ENCODE assay signal across 1 cellular context in the genomic region with DNA sequence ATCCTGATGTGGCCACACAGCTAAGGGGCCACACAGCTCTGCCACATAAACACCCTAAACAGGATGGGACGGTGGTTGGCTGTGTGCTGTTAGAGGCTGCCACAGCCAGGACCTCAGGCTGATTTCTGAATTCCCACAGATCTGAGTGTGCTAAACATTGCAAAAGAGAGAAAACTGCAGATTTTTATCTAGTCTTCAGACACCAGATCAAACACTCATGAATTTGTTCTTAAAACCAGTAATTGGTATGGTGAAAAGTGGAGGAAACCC.
TF ChIP-seq lines count a peak whose summit lies in the region.

No MANE protein-coding gene starts in this region.

TF ChIP-seq in WTC11, 78 proteins besides CTCF, POLR2A, EP300 and RAD21:
- TF ChIP-seq ZNF671 (CRISPR knock-in tag; IDR thresholded peaks at IDR 0.05) (no peak), IRF2 (CRISPR knock-in tag; IDR thresholded peaks at IDR 0.05; ENCODE audit: borderline replicate concordance, low read depth) (no peak), FOXP1 (CRISPR knock-in tag; IDR thresholded peaks at IDR 0.05; ENCODE audit: borderline replicate concordance) (no peak), AFF4 (CRISPR knock-in tag; IDR thresholded peaks at IDR 0.05; ENCODE audit: borderline replicate concordance) (no peak), ZBTB43 (CRISPR knock-in tag; IDR thresholded peaks at IDR 0.05) (no peak), ZNF263 (CRISPR knock-in tag; IDR thresholded peaks at IDR 0.05; ENCODE audit: low read depth) (no peak), ZBTB21 (CRISPR knock-in tag; IDR thresholded peaks at IDR 0.05; ENCODE audit: borderline replicate concordance) (no peak), ZNF423 (CRISPR knock-in tag; IDR thresholded peaks at IDR 0.05) (no peak), RORB (CRISPR knock-in tag; IDR thresholded peaks at IDR 0.05) (no peak), GRHL2 (CRISPR knock-in tag; IDR thresholded peaks at IDR 0.05; ENCODE audit: insufficient replicate concordance, severe bottlenecking) (no peak), TEAD1 (CRISPR knock-in tag; IDR thresholded peaks at IDR 0.05) (no peak), ATF1 (CRISPR knock-in tag; IDR thresholded peaks at IDR 0.05) (no peak), PRDM15 (CRISPR knock-in tag; IDR thresholded peaks at IDR 0.05) (no peak)
- TF ChIP-seq, protein P1, sequence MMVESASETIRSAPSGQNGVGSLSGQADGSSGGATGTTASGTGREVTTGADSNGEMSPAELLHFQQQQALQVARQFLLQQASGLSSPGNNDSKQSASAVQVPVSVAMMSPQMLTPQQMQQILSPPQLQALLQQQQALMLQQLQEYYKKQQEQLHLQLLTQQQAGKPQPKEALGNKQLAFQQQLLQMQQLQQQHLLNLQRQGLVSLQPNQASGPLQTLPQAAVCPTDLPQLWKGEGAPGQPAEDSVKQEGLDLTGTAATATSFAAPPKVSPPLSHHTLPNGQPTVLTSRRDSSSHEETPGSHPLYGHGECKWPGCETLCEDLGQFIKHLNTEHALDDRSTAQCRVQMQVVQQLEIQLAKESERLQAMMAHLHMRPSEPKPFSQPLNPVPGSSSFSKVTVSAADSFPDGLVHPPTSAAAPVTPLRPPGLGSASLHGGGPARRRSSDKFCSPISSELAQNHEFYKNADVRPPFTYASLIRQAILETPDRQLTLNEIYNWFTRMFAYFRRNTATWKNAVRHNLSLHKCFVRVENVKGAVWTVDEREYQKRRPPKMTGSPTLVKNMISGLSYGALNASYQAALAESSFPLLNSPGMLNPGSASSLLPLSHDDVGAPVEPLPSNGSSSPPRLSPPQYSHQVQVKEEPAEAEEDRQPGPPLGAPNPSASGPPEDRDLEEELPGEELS (CRISPR knock-in tag; IDR thresholded peaks at IDR 0.05): no peak
